Comparison of ENCODE assay signal across 8 cellular contexts in genomic region chr6:158290659-158291058, GRCh38. TPM values are rescaled to one million over a fixed set of nuclear protein-coding genes. Genes with fewer than 3 reads are reported as not detected.
DNase-seq lines count a peak whose midpoint lies in the region; ATAC-seq and TF ChIP-seq lines count a peak whose summit lies in the region.

No MANE protein-coding gene starts in this region.

- peak; percentile 73 for DNase-seq in activated CD4-positive, alpha-beta T cell treated with anti-CD3 and anti-CD28 coated beads for 48 hours
- DNase-seq in lower lobe of right lung (no peak), epidermal melanocyte (ENCODE audit: insufficient read length, low spot score) (no peak), AML-193 (lab: John Stamatoyannopoulos, UW) (no peak), ascending aorta (ENCODE audit: low spot score in 2 of 2) (no peak), progenitor cell of endocrine pancreas (ENCODE audit: low spot score, unreplicated experiment) (no peak)

- H3K27ac Mint-ChIP-seq in progenitor cell of endocrine pancreas: no peak overlapping the region

- H3K9me3 ChIP-seq in lower lobe of right lung (no peaks in the 10 kb centered on the region), ascending aorta (no peaks in the 10 kb centered on the region)

- intact Hi-C loops in lower lobe of right lung (cut with DNase I) (no loop called here), ascending aorta (cut with DNase I) (loop anchor here (5.0 kb wide), 1 partner anchor 63 kb away; no protein-coding TSS in a partner anchor)

- H3K4me1 ChIP-seq in lower lobe of right lung (peaks cover 10% of the 10 kb centered on the region), ascending aorta (peaks cover under 1 to 7% of the 10 kb centered on the region in 2 donors)

- H3K27me3 ChIP-seq in lower lobe of right lung (ENCODE audit: low read depth) (no peaks in the 10 kb centered on the region), ascending aorta (no peaks in the 10 kb centered on the region)

- TF ChIP-seq CTCF in lower lobe of right lung (IDR thresholded peaks at IDR 0.05) (no peak), ascending aorta (IDR thresholded peaks at IDR 0.05) (no peak), progenitor cell of endocrine pancreas (IDR thresholded peaks at IDR 0.05; ENCODE audit: unreplicated experiment) (no peak)

- peak; percentile 78 for ATAC-seq in GM19023 (IDR thresholded peaks at IDR 0.05; ENCODE audit: unreplicated experiment)
- peak; percentile 78 for ATAC-seq in HG03095 (IDR thresholded peaks at IDR 0.05; ENCODE audit: unreplicated experiment)
- peak; percentile 67 to 81 for ATAC-seq in lower lobe of right lung

- no peaks in the 10 kb centered on the region for H3K4me1 Mint-ChIP-seq in progenitor cell of endocrine pancreas (ENCODE audit: low read depth)

- no peak overlapping the region for H3K4me3 ChIP-seq in lower lobe of right lung
- H3K4me3 ChIP-seq in ascending aorta: no peak overlapping the region

- H3K27me3 Mint-ChIP-seq in progenitor cell of endocrine pancreas: no peaks in the 10 kb centered on the region

- H3K36me3 ChIP-seq in lower lobe of right lung (no peaks in the 10 kb centered on the region), ascending aorta (peaks cover 0 to 3% of the 10 kb centered on the region in 2 donors)

- no peak overlapping the region for H3K27ac ChIP-seq in lower lobe of right lung
- H3K27ac ChIP-seq in ascending aorta: no peak overlapping the region

- H3K4me3 Mint-ChIP-seq in progenitor cell of endocrine pancreas (ENCODE audit: low read depth): no peak overlapping the region

- peaks cover 34% of the 10 kb centered on the region for H3K36me3 Mint-ChIP-seq in progenitor cell of endocrine pancreas (ENCODE audit: insufficient read depth)

- peaks cover 7% of the 10 kb centered on the region for H3K9me3 Mint-ChIP-seq in progenitor cell of endocrine pancreas (ENCODE audit: low read depth)

RNA-seq across cellular contexts. Expression of gene TULP4, which starts 21.6 kb away (rescaled TPM):
- 104 TPM for total RNA-seq in lower lobe of right lung
- total RNA-seq in ascending aorta: 18.5 TPM
- total RNA-seq in progenitor cell of endocrine pancreas: 171 and 174 TPM in 2 replicates
